8 cellular contexts compared by ENCODE assay signal in the genomic region with DNA sequence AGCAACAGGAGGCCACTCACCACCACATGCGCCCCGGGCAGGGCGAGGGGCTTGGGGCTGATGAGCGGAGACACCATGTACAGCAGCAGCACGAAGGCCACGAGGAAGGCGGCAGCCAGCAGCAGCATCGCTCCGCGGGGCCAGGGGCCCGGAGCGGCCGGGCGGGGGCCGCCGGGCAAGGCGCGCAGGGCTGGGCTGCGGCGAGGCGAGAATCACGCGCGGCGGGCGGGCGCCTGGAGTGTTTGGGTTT. TPM values are rescaled to one million over a fixed set of nuclear protein-coding genes. Genes with fewer than 3 reads are reported as not detected.
DNase-seq lines count a peak whose midpoint lies in the region; ATAC-seq, FAIRE-seq and TF ChIP-seq lines count a peak whose summit lies in the region.

A gene with protein sequence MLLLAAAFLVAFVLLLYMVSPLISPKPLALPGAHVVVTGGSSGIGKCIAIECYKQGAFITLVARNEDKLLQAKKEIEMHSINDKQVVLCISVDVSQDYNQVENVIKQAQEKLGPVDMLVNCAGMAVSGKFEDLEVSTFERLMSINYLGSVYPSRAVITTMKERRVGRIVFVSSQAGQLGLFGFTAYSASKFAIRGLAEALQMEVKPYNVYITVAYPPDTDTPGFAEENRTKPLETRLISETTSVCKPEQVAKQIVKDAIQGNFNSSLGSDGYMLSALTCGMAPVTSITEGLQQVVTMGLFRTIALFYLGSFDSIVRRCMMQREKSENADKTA (minus strand): TSS at position 216 of the 250 bp plus-strand sequence. CDS start 88 bp downstream, at position 128.

- no peak for TF ChIP-seq POLR2A in erythroblast (IDR thresholded peaks at IDR 0.05; ENCODE audit: low read length)

- no peak for FAIRE-seq in HTR-8/SVneo (lab: Jason Lieb, UNC)

- H3F3A ChIP-seq in smooth muscle cell (ENCODE audit: low read depth), result no peaks in the 10 kb centered on the region

- DNase-seq in HTR-8/SVneo (ENCODE audit: insufficient read length, low spot score) (peak; percentile 27), adipocyte (ENCODE audit: low read depth) (no peak), smooth muscle cell (lab: John Stamatoyannopoulos, UW; ENCODE audit: unreplicated experiment) (no peak), kidney glomerular epithelial cell (lab: John Stamatoyannopoulos, UW) (no peak), HPDE6-E6E7 (ENCODE audit: extremely low spot score) (no peak), erythroblast (lab: John Stamatoyannopoulos, UW) (no peak)

- H3K4me1 ChIP-seq in adipocyte (ENCODE audit: control insufficient read depth, insufficient read depth, low read length), result peaks cover 24% of the 10 kb centered on the region
- H3K4me1 ChIP-seq in smooth muscle cell (ENCODE audit: low read depth), result peaks cover 12% of the 10 kb centered on the region

- peaks cover 9% of the 10 kb centered on the region for H3K36me3 ChIP-seq in adipocyte (ENCODE audit: control insufficient read depth, insufficient read depth, low read length, severe bottlenecking)
- H3K36me3 ChIP-seq in smooth muscle cell (ENCODE audit: low read depth), result no peaks in the 10 kb centered on the region

- H3K9ac ChIP-seq in adipocyte (ENCODE audit: low read length) (peak within 1 kb of the TSS; percentile 95), smooth muscle cell (ENCODE audit: low read depth) (peak within 1 kb of the TSS; percentile 91)

- no peaks in the 10 kb centered on the region for H3K9me3 ChIP-seq in adipocyte (ENCODE audit: control insufficient read depth, low read length)
- no peaks in the 10 kb centered on the region for H3K9me3 ChIP-seq in smooth muscle cell (replicated peaks; ENCODE audit: low read depth)

- H2AFZ ChIP-seq in smooth muscle cell (ENCODE audit: low read depth), result peak within 1 kb of the TSS; percentile 74

- H3K4me3 ChIP-seq in adipocyte (ENCODE audit: low read length) (peak within 1 kb of the TSS; percentile 99), iPS-11a (ENCODE audit: low read depth, low read length) (peak within 1 kb of the TSS; percentile 83), smooth muscle cell (peak within 1 kb of the TSS; percentile 85)

- peaks cover 30% of the 10 kb centered on the region for H3K79me2 ChIP-seq in smooth muscle cell (ENCODE audit: low read depth)

- H3K27ac ChIP-seq in smooth muscle cell (ENCODE audit: low read depth), result peak within 1 kb of the TSS; percentile 92

- H4K20me1 ChIP-seq in smooth muscle cell (ENCODE audit: low read depth), result peaks cover 28% of the 10 kb centered on the region

- H3K27me3 ChIP-seq in adipocyte (replicated peaks; ENCODE audit: control insufficient read depth, insufficient read depth, low read length) (no peaks in the 10 kb centered on the region), smooth muscle cell (ENCODE audit: low read depth) (no peaks in the 10 kb centered on the region)

- ATAC-seq in GM19395 (IDR thresholded peaks at IDR 0.05; ENCODE audit: unreplicated experiment), result no peak

- TF ChIP-seq CTCF in smooth muscle cell (IDR thresholded peaks at IDR 0.05; ENCODE audit: borderline replicate concordance, insufficient read depth, poor library complexity, severe bottlenecking), result no peak

- WGBS in smooth muscle cell (ENCODE audit: low lambda C conversion rate), result 0% methylated on average over 1 of the region's 27 CpGs

- peak within 1 kb of the TSS; percentile 95 for H3K4me2 ChIP-seq in smooth muscle cell

RNA-seq across cellular contexts. Expression of the gene that starts here (rescaled TPM):
- total RNA-seq in smooth muscle cell, result 33.3 and 34.5 TPM in 2 replicates
- polyA plus RNA-seq in smooth muscle cell, result 39.2 and 47.4 TPM in 2 replicates
